In the genomic region with DNA sequence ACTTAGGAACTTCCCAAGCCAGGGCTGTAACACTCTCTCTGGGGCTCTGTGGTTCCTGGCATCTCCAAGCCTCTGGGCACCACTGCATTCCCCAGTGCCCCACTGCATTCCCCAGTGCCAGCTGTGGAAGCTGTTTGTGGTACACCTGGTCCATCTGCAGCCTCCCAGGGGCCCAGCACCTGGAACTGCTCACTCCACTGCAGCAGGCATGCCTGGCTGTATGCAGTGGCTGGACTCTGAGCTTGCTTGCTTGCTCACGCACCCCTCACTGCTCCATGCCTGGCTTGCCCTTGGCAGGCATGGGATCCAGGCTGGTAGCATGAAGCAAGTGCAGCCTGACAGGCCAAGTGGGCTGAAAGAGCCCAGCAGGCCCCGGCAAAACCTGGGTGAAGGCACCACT, we compare ENCODE assay signal across 24 cellular contexts.
"Had no signal": no experiment of that assay in that cellular context is flagged by ENCODE, and none has a peak within 500 bp of the region (broad histone marks: within the 10 kb centered on the region; RNA-seq: fewer than 3 reads in every experiment).

No MANE protein-coding gene starts in this region.

- H3K4me1 ChIP-seq: stomach, suprapubic skin, testis, thyroid gland, tibial artery, tibial nerve, transverse colon, upper lobe of left lung, upper lobe of right lung, uterus, vagina had no signal

- H3K9me3 ChIP-seq: testis, thoracic aorta, thyroid gland, transverse colon, upper lobe of right lung, uterus, vagina had no signal

- H3K4me3 ChIP-seq: stomach, suprapubic skin, testis, thoracic aorta, thyroid gland, tibial artery, tibial nerve, transverse colon, upper lobe of left lung, upper lobe of right lung, uterus, vagina had no signal

- ATAC-seq: stimulated activated naive B cell treated with anti-CD40 and anti-IgM and Interleukin-4, amounts not matched to agents 10 μg/mL and 1 μg/mL and 100 μg/mL, for 72 hours; stimulated activated naive CD8-positive, alpha-beta T cell treated with anti-CD3 and anti-CD28 coated beads, Interleukin-15, amount 100 ng/mL, for 72 hours; stimulated activated naive CD8-positive, alpha-beta T cell treated with anti-CD3 and anti-CD28 coated beads, Interleukin-15, Interleukin-2, amounts not matched to agents 100 U/mL and 50 U/mL, for 24 hours had no signal

- H3K27me3 ChIP-seq: stomach, suprapubic skin, testis, thyroid gland, tibial artery, tibial nerve, transverse colon, upper lobe of left lung, upper lobe of right lung, uterus, vagina had no signal

- DNase-seq: stimulated activated CD4-positive, alpha-beta T cell treated with anti-CD3 and anti-CD28 coated beads, Interleukin-2, amount 100 ng/mL, for 48 hours; stimulated activated CD4-positive, alpha-beta T cell treated with anti-CD3 and anti-CD28 coated beads, Interleukin-4, amount 100 ng/mL, for 1 hour; stimulated activated CD4-positive, alpha-beta T cell treated with anti-CD3 and anti-CD28 coated beads, Interleukin-4, amount 100 ng/mL, for 24 hours; stimulated activated CD4-positive, alpha-beta T cell treated with anti-CD3 and anti-CD28 coated beads, Interleukin-4, amount 100 ng/mL, for 4 hours; stimulated activated CD8-positive, alpha-beta memory T cell treated with anti-CD3 and anti-CD28 coated beads, Interleukin-4, amount 100 ng/mL, for 48 hours; stimulated activated naive B cell treated with anti-CD40 and anti-IgM and Interleukin-4, amounts not matched to agents 10 μg/mL and 1 μg/mL and 100 μg/mL, for 72 hours; stimulated activated naive CD4-positive, alpha-beta T cell; stimulated activated naive CD4-positive, alpha-beta T cell treated with Interleukin-2 at 50 U/mL for 16 hours; stimulated activated naive CD8-positive, alpha-beta T cell treated with anti-CD3 and anti-CD28 coated beads, Interleukin-15, amount 100 ng/mL, for 72 hours; stimulated activated naive CD8-positive, alpha-beta T cell treated with anti-CD3 and anti-CD28 coated beads, Interleukin-15, Interleukin-2, amounts not matched to agents 100 U/mL and 50 U/mL, for 24 hours; stomach; substantia nigra; testis; thyroid gland; tibial artery; transverse colon; trophoblast cell; upper lobe of right lung; uterus had no signal

- H3K27ac ChIP-seq: stomach, suprapubic skin, testis, thoracic aorta, thyroid gland, tibial artery, tibial nerve, transverse colon, upper lobe of left lung, upper lobe of right lung, uterus, vagina had no signal

- H3K36me3 ChIP-seq: stomach, suprapubic skin, thoracic aorta, thyroid gland, tibial artery, tibial nerve, transverse colon, upper lobe of left lung, upper lobe of right lung, vagina had no signal
